Comparison of ENCODE assay signal across 8 cellular contexts in the genomic region with DNA sequence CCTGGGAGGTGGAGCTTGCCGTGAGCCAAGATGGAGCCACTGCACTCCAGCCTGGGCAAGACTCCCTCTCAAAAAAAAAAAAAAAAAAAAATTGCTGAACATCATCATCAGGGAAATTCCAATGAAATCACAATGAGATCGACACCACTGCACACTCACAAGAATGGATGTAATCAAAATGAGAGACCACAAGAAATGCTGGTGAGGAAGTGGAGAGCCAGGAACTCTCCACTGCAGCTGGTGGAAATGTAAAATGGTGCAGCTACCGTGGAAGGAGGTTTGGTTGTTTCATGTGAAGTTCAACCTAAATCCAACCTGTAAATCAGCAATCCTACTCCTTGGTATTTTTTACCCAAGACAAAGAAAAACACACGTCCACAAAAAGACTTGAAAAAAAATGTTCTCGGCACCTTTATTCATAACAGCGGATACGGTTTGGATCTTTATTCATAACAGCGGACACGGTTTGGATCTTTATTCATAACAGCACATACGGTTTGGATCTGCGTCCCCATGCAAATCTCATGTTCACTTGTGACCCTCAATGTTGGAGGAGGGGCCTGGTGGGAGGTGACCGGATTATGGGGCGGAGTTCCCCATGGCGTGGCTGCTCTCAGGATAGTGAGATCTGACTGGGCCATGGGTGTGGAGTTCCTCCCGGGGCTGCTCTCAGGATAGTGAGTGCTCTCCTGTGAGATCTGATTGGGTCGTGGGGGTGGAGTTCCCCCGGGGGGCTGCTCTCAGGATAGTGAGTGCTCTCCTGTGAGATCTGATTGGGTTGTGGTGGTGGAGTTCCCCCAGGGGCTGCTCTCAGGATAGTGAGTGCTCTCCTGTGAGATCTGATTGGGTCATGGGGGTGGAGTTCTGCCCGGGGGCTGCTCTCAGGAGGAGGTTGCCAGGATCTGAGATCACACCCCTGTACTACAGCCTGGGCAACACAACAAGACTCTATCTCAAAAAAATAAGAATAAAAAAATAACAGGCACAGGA. TPM values are rescaled to one million over a fixed set of nuclear protein-coding genes. Genes with fewer than 3 reads are reported as not detected.
A peak's percentile ranks its signal among the peaks of the same experiment; 100 is the strongest.
DNase-seq lines count a peak whose midpoint lies in the region; ATAC-seq and TF ChIP-seq lines count a peak whose summit lies in the region.

No MANE protein-coding gene starts in this region.

- H3K9me3 ChIP-seq in spleen: no peaks in the 10 kb centered on the region

- peak overlapping the region; percentile 87 for H3K27ac Mint-ChIP-seq in activated CD4-positive, alpha-beta T cell treated with anti-CD3 and anti-CD28 coated beads for 36 hours
- peak overlapping the region; percentile 70 for H3K27ac Mint-ChIP-seq in central memory CD8-positive, alpha-beta T cell (ENCODE audit: low read depth)

- H3K4me1 Mint-ChIP-seq in activated CD4-positive, alpha-beta T cell treated with anti-CD3 and anti-CD28 coated beads for 36 hours: peaks cover 59% of the 10 kb centered on the region
- peaks cover 54% of the 10 kb centered on the region for H3K4me1 Mint-ChIP-seq in central memory CD8-positive, alpha-beta T cell

- peak; percentile 67 for ATAC-seq in activated CD4-positive, alpha-beta T cell treated with anti-CD3 and anti-CD28 coated beads for 36 hours
- peak; percentile 72 for ATAC-seq in central memory CD8-positive, alpha-beta T cell (replicated peaks; ENCODE audit: extremely low read depth, poor library complexity, severe bottlenecking)
- ATAC-seq in HG02938 (IDR thresholded peaks at IDR 0.05; ENCODE audit: unreplicated experiment): no peak
- ATAC-seq in HG03378 (IDR thresholded peaks at IDR 0.05; ENCODE audit: unreplicated experiment): no peak

- H3K27ac ChIP-seq in spleen: peak overlapping the region in 4 of 8 donors; percentile 74 to 83 (median 77)

- POLR2A ChIA-PET in activated CD4-positive, alpha-beta T cell treated with anti-CD3 and anti-CD28 coated beads for 36 hours (lab: Charles Lee): interaction anchor here (1.1 kb wide), 1 partner anchor 422 kb away, joined by 4 read pairs; a partner anchor contains a TSS

- no peak for TF ChIP-seq POLR2A in spleen (IDR thresholded peaks at IDR 0.05)

- H3K27me3 Mint-ChIP-seq in activated CD4-positive, alpha-beta T cell treated with anti-CD3 and anti-CD28 coated beads for 36 hours: no peaks in the 10 kb centered on the region
- no peaks in the 10 kb centered on the region for H3K27me3 Mint-ChIP-seq in central memory CD8-positive, alpha-beta T cell

- peak; percentile 60 for DNase-seq in activated CD4-positive, alpha-beta T cell treated with anti-CD3 and anti-CD28 coated beads for 36 hours
- no peak for DNase-seq in activated CD4-positive, alpha-beta T cell treated with anti-CD3 and anti-CD28 coated beads for 1 hour
- DNase-seq in M059J (ENCODE audit: low read depth) (peak; percentile 19), spleen (peak; percentile 75), A172 (ENCODE audit: low spot score) (no peak)
- DNase-seq in central memory CD8-positive, alpha-beta T cell (ENCODE audit: low spot score in 2 of 2): no peak

- peaks cover 30% of the 10 kb centered on the region for H3K36me3 Mint-ChIP-seq in activated CD4-positive, alpha-beta T cell treated with anti-CD3 and anti-CD28 coated beads for 36 hours (ENCODE audit: low read depth)
- peaks cover 12% of the 10 kb centered on the region for H3K36me3 Mint-ChIP-seq in central memory CD8-positive, alpha-beta T cell (ENCODE audit: insufficient read depth)

- H3K27me3 ChIP-seq in spleen (replicated peaks in 1 of 7): no peaks in the 10 kb centered on the region

- H3K4me3 ChIP-seq in spleen: no peak overlapping the region

- peaks cover 0 to 31% (median 0%) of the 10 kb centered on the region in 6 donors for H3K36me3 ChIP-seq in spleen

- intact Hi-C loops in activated CD4-positive, alpha-beta T cell treated with anti-CD3 and anti-CD28 coated beads for 36 hours (cut with DNase I, micrococcal nuclease): no loop called here
- intact Hi-C loops in spleen (cut with DNase I; ENCODE audit: low total_unique reads): no loop called here

- 68 to 71% (median 69%) methylated on average over 18 of the region's 18 CpGs for WGBS in spleen, 5 donors

- H3K4me3 Mint-ChIP-seq in activated CD4-positive, alpha-beta T cell treated with anti-CD3 and anti-CD28 coated beads for 36 hours: peak overlapping the region; percentile 20
- H3K4me3 Mint-ChIP-seq in central memory CD8-positive, alpha-beta T cell: peak overlapping the region; percentile 31

- peaks cover 39 to 92% (median 88%) of the 10 kb centered on the region in 6 donors for H3K4me1 ChIP-seq in spleen

- no peaks in the 10 kb centered on the region for H3K9me3 Mint-ChIP-seq in activated CD4-positive, alpha-beta T cell treated with anti-CD3 and anti-CD28 coated beads for 36 hours (ENCODE audit: low read depth)
- no peaks in the 10 kb centered on the region for H3K9me3 Mint-ChIP-seq in central memory CD8-positive, alpha-beta T cell

- CTCF ChIA-PET in activated CD4-positive, alpha-beta T cell treated with anti-CD3 and anti-CD28 coated beads for 36 hours (lab: Charles Lee): interaction anchor here (0.6 to 1.4 kb wide), 3 partner anchors 8 to 73 kb away, joined by 3 to 4 read pairs (median 3); a partner anchor contains a TSS

- no peak for TF ChIP-seq CTCF in spleen (IDR thresholded peaks at IDR 0.05 in 8 of 11, conservative IDR thresholded peaks at IDR 0.05 in 3 of 11)

RNA-seq across cellular contexts. Expression of a gene that starts 7.7 kb away (rescaled TPM):
- total RNA-seq in activated CD4-positive, alpha-beta T cell treated with anti-CD3 and anti-CD28 coated beads for 36 hours: 10 to 100 TPM; 82.9 to 88.0 TPM
- 48.3 and 67.5 TPM in 2 replicates for total RNA-seq in M059J (2014; rRNA removed; shearing (Covaris generic))
- 100 to 1,000 TPM; 154 to 212 (median 179) TPM for total RNA-seq in spleen
- polyA plus RNA-seq in spleen: 100 to 1,000 TPM; 112 to 249 (median 203) TPM
- 71.8 and 81.1 TPM in 2 replicates for total RNA-seq in A172 (2014; rRNA removed; shearing (Covaris generic))

RNA-seq across cellular contexts. Expression of a gene that starts 7.9 kb away (rescaled TPM):
- 10 to 100 TPM; 15.2 to 17.3 TPM for total RNA-seq in activated CD4-positive, alpha-beta T cell treated with anti-CD3 and anti-CD28 coated beads for 36 hours
- 31.6 and 36.9 TPM in 2 replicates for total RNA-seq in M059J (2014; rRNA removed; shearing (Covaris generic))
- total RNA-seq in spleen: 10 to 100 TPM; 38.2 to 76.8 (median 56.6) TPM
- polyA plus RNA-seq in spleen: 10 to 100 TPM; 59.4 to 83.9 (median 78.6) TPM
- 26.2 and 27.5 TPM in 2 replicates for total RNA-seq in A172 (2014; rRNA removed; shearing (Covaris generic))

RNA-seq across cellular contexts. Expression of a gene that starts 49.0 kb away (rescaled TPM):
- total RNA-seq in activated CD4-positive, alpha-beta T cell treated with anti-CD3 and anti-CD28 coated beads for 36 hours: 10 to 100 TPM in 1 of 2 experiments, 1 to 10 TPM in 1; 9.3 to 11.3 TPM
- total RNA-seq in M059J (2014; rRNA removed; shearing (Covaris generic)): 4.8 and 9.3 TPM in 2 replicates
- 10 to 100 TPM; 13.6 to 26.3 (median 17.0) TPM for total RNA-seq in spleen
- polyA plus RNA-seq in spleen: 10 to 100 TPM in 1 of 3 donors, 1 to 10 TPM in 2; 6.3 to 15.4 (median 9.3) TPM
- total RNA-seq in A172 (2014; rRNA removed; shearing (Covaris generic)): 17.4 and 25.0 TPM in 2 replicates

Comparison
In these comparisons a context has a peak if more than half of its experiments do, and no peak if none do; other contexts are left out.
1. DNase-seq: peak in activated CD4-positive, alpha-beta T cell treated with anti-CD3 and anti-CD28 coated beads for 36 hours (single experiment), M059J (single experiment) and spleen (single experiment); none in activated CD4-positive, alpha-beta T cell treated with anti-CD3 and anti-CD28 coated beads for 1 hour (single experiment), central memory CD8-positive, alpha-beta T cell (0 of 2) and A172 (single experiment).
2. ATAC-seq: peak in activated CD4-positive, alpha-beta T cell treated with anti-CD3 and anti-CD28 coated beads for 36 hours (single experiment) and central memory CD8-positive, alpha-beta T cell (single experiment); none in HG02938 (single experiment) and HG03378 (single experiment).